Comparison of ENCODE assay signal across 12 cellular contexts in the genomic region with DNA sequence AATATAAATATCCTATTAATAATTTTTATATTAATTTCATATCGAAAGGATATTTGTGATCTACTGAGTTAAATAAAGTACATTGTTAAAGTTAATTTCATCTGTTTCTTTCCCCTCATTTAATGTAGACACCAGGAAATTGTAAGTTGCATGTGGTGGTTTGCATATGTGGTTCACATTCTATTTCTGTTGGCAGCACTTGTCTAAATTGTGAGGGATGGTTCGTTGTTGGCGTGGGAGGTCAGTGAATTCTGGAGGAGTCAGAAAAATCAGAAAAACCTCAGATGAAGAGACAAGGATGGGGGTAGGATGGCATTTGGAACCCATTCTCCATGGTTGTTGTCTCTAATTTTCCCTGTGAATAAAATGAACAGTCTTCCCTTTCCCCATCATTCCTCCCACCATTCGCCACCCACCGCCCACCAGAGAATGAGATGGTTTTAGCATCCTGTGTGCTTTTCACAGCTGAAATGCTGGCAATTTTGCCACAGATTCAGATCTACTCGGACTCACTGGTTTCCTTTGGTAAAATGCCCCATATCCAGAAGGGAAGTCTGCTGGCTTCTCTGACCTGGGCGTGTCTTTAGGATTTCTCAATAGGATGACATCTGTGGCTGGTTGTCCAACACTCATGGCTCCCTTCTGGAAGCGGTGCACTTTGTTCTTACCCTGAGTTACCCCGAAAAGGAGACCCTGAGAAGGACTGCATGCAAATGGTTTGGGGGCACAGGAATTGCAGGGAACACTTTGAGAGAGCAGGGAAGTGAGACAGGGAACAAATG. TPM values are rescaled to one million over a fixed set of nuclear protein-coding genes. Genes with fewer than 3 reads are reported as not detected.
DNase-seq lines count a peak whose midpoint lies in the region; ATAC-seq and TF ChIP-seq lines count a peak whose summit lies in the region.
"Had no signal": no experiment of that assay in that cellular context is flagged by ENCODE, and none has a peak within 500 bp of the region (broad histone marks: within the 10 kb centered on the region; RNA-seq: fewer than 3 reads in every experiment).

No MANE protein-coding gene starts in this region.

- ATAC-seq in left lung, result peak; percentile 25
- ATAC-seq: PC-3 had no signal

- intact Hi-C loops in breast epithelium (cut with DNase I; ENCODE audit: low total_unique reads) (no loop called here), left lung (cut with DNase I) (no loop called here), thyroid gland (cut with DNase I) (loop anchor here (5.0 to 10.0 kb wide), 2 partner anchors 66 to 166 kb away; partner anchors contain the start of gene CCDC149)

- H3K4me1 ChIP-seq in Karpas-422 (ENCODE audit: low read length), result peaks cover 32% of the 10 kb centered on the region
- no peaks in the 10 kb centered on the region for H3K4me1 ChIP-seq in breast epithelium
- H3K4me1 ChIP-seq in left lung, result peaks cover 0 to 52% of the 10 kb centered on the region in 2 donors
- peaks cover 14 to 29% of the 10 kb centered on the region in 2 donors for H3K4me1 ChIP-seq in thyroid gland
- H3K4me1 ChIP-seq: Caco-2 had no signal

- peak overlapping the region; percentile 19; the same call in 1 of the 2 replicates for H3K9ac ChIP-seq in Karpas-422 (ENCODE audit: low read length)

- 85% methylated on average over 9 of the region's 9 CpGs for WGBS in thyroid gland, 2 donors

- H3K4me3 ChIP-seq in Karpas-422 (ENCODE audit: low read length) (peak overlapping the region; percentile 45; the same call in 1 of the 2 replicates), breast epithelium (no peak overlapping the region), left lung (no peak overlapping the region), thyroid gland (replicated peaks in 1 of 3) (no peak overlapping the region)

- H3K9me2 ChIP-seq in Karpas-422 (replicated peaks; ENCODE audit: insufficient read depth, low read length), result no peaks in the 10 kb centered on the region

- no peak overlapping the region for H3K4me3 Mint-ChIP-seq in type B pancreatic cell
- H3K4me3 Mint-ChIP-seq: activated CD4-positive, alpha-beta memory T cell treated with anti-CD3 and anti-CD28 coated beads, Interleukin-2, amount 10 ng/mL, durations not matched to agents 7 days and 5 days had no signal

- TF ChIP-seq CTCF in breast epithelium (IDR thresholded peaks at IDR 0.05), result no peak
- no peak for TF ChIP-seq CTCF in left lung (IDR thresholded peaks at IDR 0.05)
- no peak for TF ChIP-seq CTCF in thyroid gland (IDR thresholded peaks at IDR 0.05)
- TF ChIP-seq CTCF in type B pancreatic cell (conservative IDR thresholded peaks at IDR 0.05), result no peak

- H2AFZ ChIP-seq in Karpas-422 (ENCODE audit: low read length), result no peak overlapping the region

- H3K9me3 ChIP-seq in Karpas-422 (ENCODE audit: low read length), result no peaks in the 10 kb centered on the region
- H3K9me3 ChIP-seq in breast epithelium, result no peaks in the 10 kb centered on the region
- H3K9me3 ChIP-seq in left lung, result no peaks in the 10 kb centered on the region
- no peaks in the 10 kb centered on the region for H3K9me3 ChIP-seq in thyroid gland
- H3K9me3 ChIP-seq: Caco-2 had no signal

- H3K4me1 Mint-ChIP-seq in type B pancreatic cell (ENCODE audit: unreplicated experiment), result peaks cover 4% of the 10 kb centered on the region

- DNase-seq in Karpas-422 (peak; percentile 58), breast epithelium (ENCODE audit: low spot score in 2 of 2) (no peak), left lung (no peak), thyroid gland (no peak), type B pancreatic cell (ENCODE audit: extremely low spot score, unreplicated experiment) (no peak), UCSD-AML1 (lab: John Stamatoyannopoulos, UW; ENCODE audit: unreplicated experiment) (no peak), ecto neural progenitor cell (ENCODE audit: low spot score) (no peak)
- DNase-seq: activated CD4-positive, alpha-beta memory T cell treated with anti-CD3 and anti-CD28 coated beads, Interleukin-2, amount 10 ng/mL, durations not matched to agents 7 days and 5 days; activated naive CD4-positive, alpha-beta T cell; Caco-2; PC-3; T1000 had no signal

- H4K20me1 ChIP-seq in Karpas-422 (ENCODE audit: insufficient read depth, low read depth, low read length), result no peaks in the 10 kb centered on the region

- H3K36me3 ChIP-seq in Karpas-422 (ENCODE audit: insufficient read depth, low read length) (no peaks in the 10 kb centered on the region), breast epithelium (no peaks in the 10 kb centered on the region), left lung (no peaks in the 10 kb centered on the region), thyroid gland (no peaks in the 10 kb centered on the region)

- H3K4me2 ChIP-seq in Karpas-422 (ENCODE audit: low read depth, low read length, poor library complexity, severe bottlenecking), result peak overlapping the region; percentile 64

- no peaks in the 10 kb centered on the region for H3K36me3 Mint-ChIP-seq in type B pancreatic cell

- H3K27ac ChIP-seq in Karpas-422 (ENCODE audit: low read length) (no peak overlapping the region), breast epithelium (peak overlapping the region; percentile 54 to 77), left lung (peak overlapping the region; percentile 62 to 84), thyroid gland (peak overlapping the region in 2 of 3 donors; percentile 47 to 69)

- H3K27me3 ChIP-seq in Karpas-422 (ENCODE audit: low read length) (no peaks in the 10 kb centered on the region), breast epithelium (no peaks in the 10 kb centered on the region), left lung (no peaks in the 10 kb centered on the region), thyroid gland (no peaks in the 10 kb centered on the region)

- no peaks in the 10 kb centered on the region for H3K79me2 ChIP-seq in Karpas-422 (ENCODE audit: low read length)

- H3K27ac Mint-ChIP-seq in type B pancreatic cell, result no peak overlapping the region
- H3K27ac Mint-ChIP-seq: activated CD4-positive, alpha-beta memory T cell treated with anti-CD3 and anti-CD28 coated beads, Interleukin-2, amount 10 ng/mL, durations not matched to agents 7 days and 5 days had no signal

- H3K9me3 Mint-ChIP-seq in type B pancreatic cell, result no peaks in the 10 kb centered on the region
- H3K9me3 Mint-ChIP-seq: activated CD4-positive, alpha-beta memory T cell treated with anti-CD3 and anti-CD28 coated beads, Interleukin-2, amount 10 ng/mL, durations not matched to agents 7 days and 5 days had no signal

- no peak for TF ChIP-seq POLR2A in breast epithelium (IDR thresholded peaks at IDR 0.05)
- TF ChIP-seq POLR2A in thyroid gland (IDR thresholded peaks at IDR 0.05), result no peak

- peaks cover 47% of the 10 kb centered on the region for H3K27me3 Mint-ChIP-seq in type B pancreatic cell

RNA-seq across cellular contexts. Expression of gene LGI2, which starts 52.3 kb away (rescaled TPM):
- not detected in 2 replicates for total RNA-seq in Karpas-422 (2014; rRNA removed; shearing (Covaris generic); ENCODE audit: low replicate concordance)
- total RNA-seq in breast epithelium (1 to 10 TPM in 2 of 3 donors, under 1 TPM in 1; 0.33 to 2.2 (median 1.2) TPM), left lung (1 to 10 TPM; 4.8 to 7.7 TPM), thyroid gland (1 to 10 TPM in 3 of 4 donors, under 1 TPM in 1; 0.45 to 3.7 (median 2.2) TPM), type B pancreatic cell (ENCODE audit: low replicate concordance) (1.1 and 5.4 TPM in 2 replicates)
- total RNA-seq: activated CD4-positive, alpha-beta memory T cell treated with anti-CD3 and anti-CD28 coated beads, Interleukin-2, amount 10 ng/mL, durations not matched to agents 7 days and 5 days had no signal
